ENCODE assay signal across 8 cellular contexts in the genomic region with DNA sequence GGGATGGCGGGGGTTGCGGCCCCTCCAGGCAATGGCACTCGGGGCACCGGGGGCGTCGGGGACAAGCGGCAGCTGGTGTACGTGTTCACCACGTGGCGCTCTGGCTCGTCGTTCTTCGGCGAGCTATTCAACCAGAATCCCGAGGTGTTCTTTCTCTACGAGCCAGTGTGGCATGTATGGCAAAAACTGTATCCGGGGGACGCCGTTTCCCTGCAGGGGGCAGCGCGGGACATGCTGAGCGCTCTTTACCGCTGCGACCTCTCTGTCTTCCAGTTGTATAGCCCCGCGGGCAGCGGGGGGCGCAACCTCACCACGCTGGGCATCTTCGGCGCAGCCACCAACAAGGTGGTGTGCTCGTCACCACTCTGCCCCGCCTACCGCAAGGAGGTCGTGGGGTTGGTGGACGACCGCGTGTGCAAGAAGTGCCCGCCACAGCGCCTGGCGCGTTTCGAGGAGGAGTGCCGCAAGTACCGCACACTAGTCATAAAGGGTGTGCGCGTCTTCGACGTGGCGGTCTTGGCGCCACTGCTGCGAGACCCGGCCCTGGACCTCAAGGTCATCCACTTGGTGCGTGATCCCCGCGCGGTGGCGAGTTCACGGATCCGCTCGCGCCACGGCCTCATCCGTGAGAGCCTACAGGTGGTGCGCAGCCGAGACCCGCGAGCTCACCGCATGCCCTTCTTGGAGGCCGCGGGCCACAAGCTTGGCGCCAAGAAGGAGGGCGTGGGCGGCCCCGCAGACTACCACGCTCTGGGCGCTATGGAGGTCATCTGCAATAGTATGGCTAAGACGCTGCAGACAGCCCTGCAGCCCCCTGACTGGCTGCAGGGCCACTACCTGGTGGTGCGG. TPM values are rescaled to one million over a fixed set of nuclear protein-coding genes. Genes with fewer than 3 reads are reported as not detected.
DNase-seq lines count a peak whose midpoint lies in the region; ATAC-seq lines count a peak whose summit lies in the region.

No MANE protein-coding gene starts in this region.

- H3K36me3 ChIP-seq in duodenal mucosa (ENCODE audit: control insufficient read depth in 1 of 2, insufficient read depth in 2 of 2, low read length in 2 of 2) (no peaks in the 10 kb centered on the region), mesodermal cell (ENCODE audit: control insufficient read depth, insufficient read depth, low read length) (no peaks in the 10 kb centered on the region)

- H3K9me3 ChIP-seq in duodenal mucosa (ENCODE audit: control insufficient read depth in 1 of 2, low read length in 2 of 2) = no peaks in the 10 kb centered on the region
- H3K9me3 ChIP-seq in mesodermal cell (ENCODE audit: control insufficient read depth, low read length) = no peaks in the 10 kb centered on the region

- H3K4me3 Mint-ChIP-seq in activated CD4-positive, alpha-beta T cell treated with anti-CD3 and anti-CD28 coated beads, Interleukin-2, amount 10 ng/mL, durations not matched to agents 7 days and 5 days = peak overlapping the region; percentile 69

- H3K27me3 Mint-ChIP-seq in activated CD4-positive, alpha-beta T cell treated with anti-CD3 and anti-CD28 coated beads, Interleukin-2, amount 10 ng/mL, durations not matched to agents 7 days and 5 days = peaks cover 15% of the 10 kb centered on the region

- DNase-seq in activated CD4-positive, alpha-beta T cell treated with anti-CD3 and anti-CD28 coated beads, Interleukin-2, amount 10 ng/mL, durations not matched to agents 7 days and 5 days = peak; percentile 71
- DNase-seq in stimulated activated CD8-positive, alpha-beta memory T cell treated with anti-CD3 and anti-CD28 coated beads, Interleukin-4, amount 100 ng/mL, for 1 hour (ENCODE audit: low read depth in 2 of 2, low spot score in 1 of 2) = peak; percentile 33 to 46
- no peak for DNase-seq in occipital lobe (lab: John Stamatoyannopoulos, UW)
- DNase-seq in LoVo (ENCODE audit: low spot score) = no peak

- CTCF ChIA-PET in activated CD4-positive, alpha-beta T cell treated with anti-CD3 and anti-CD28 coated beads, Interleukin-2, amount 10 ng/mL, durations not matched to agents 7 days and 5 days (lab: Charles Lee) = interaction anchor here (0.8 to 1.8 kb wide), 4 partner anchors 10 to 553 kb away, joined by 3 to 5 read pairs (median 4); no protein-coding TSS in a partner anchor

- H3K9me3 Mint-ChIP-seq in activated CD4-positive, alpha-beta T cell treated with anti-CD3 and anti-CD28 coated beads, Interleukin-2, amount 10 ng/mL, durations not matched to agents 7 days and 5 days = no peaks in the 10 kb centered on the region

- H3K36me3 Mint-ChIP-seq in activated CD4-positive, alpha-beta T cell treated with anti-CD3 and anti-CD28 coated beads, Interleukin-2, amount 10 ng/mL, durations not matched to agents 7 days and 5 days (ENCODE audit: low read depth) = peaks cover 2% of the 10 kb centered on the region

- H3K4me3 ChIP-seq in duodenal mucosa (ENCODE audit: low read depth in 1 of 2, low read length in 2 of 2) = peak overlapping the region; percentile 79 to 86
- peak overlapping the region; percentile 65 for H3K4me3 ChIP-seq in mesodermal cell (ENCODE audit: extremely low read depth, insufficient read depth, low read length, poor library complexity, severe bottlenecking)

- ATAC-seq in GM18502 (IDR thresholded peaks at IDR 0.05; ENCODE audit: poor library complexity, unreplicated experiment) (peak; percentile 10), HG03432 (IDR thresholded peaks at IDR 0.05; ENCODE audit: unreplicated experiment) (peak; percentile 23)

- POLR2A ChIA-PET in activated CD4-positive, alpha-beta T cell treated with anti-CD3 and anti-CD28 coated beads, Interleukin-2, amount 10 ng/mL, durations not matched to agents 7 days and 5 days (lab: Charles Lee) = interaction anchor here (1.1 kb wide), 1 partner anchor 42 kb away, joined by 3 read pairs; no protein-coding TSS in a partner anchor

- H3K27ac Mint-ChIP-seq in activated CD4-positive, alpha-beta T cell treated with anti-CD3 and anti-CD28 coated beads, Interleukin-2, amount 10 ng/mL, durations not matched to agents 7 days and 5 days = no peak overlapping the region

- H3K27ac ChIP-seq in duodenal mucosa (ENCODE audit: low read depth, low read length) (no peak overlapping the region), mesodermal cell (ENCODE audit: low read depth, low read length, severe bottlenecking) (no peak overlapping the region)

- H3K4me1 ChIP-seq in duodenal mucosa (ENCODE audit: control insufficient read depth in 1 of 2, insufficient read depth in 2 of 2, low read length in 2 of 2) = peaks cover 5 to 9% of the 10 kb centered on the region in 2 donors
- H3K4me1 ChIP-seq in mesodermal cell (ENCODE audit: control insufficient read depth, insufficient read depth, low read length, poor library complexity, severe bottlenecking) = peaks cover 9% of the 10 kb centered on the region

- H3K9ac ChIP-seq in duodenal mucosa (ENCODE audit: low read depth in 1 of 2, low read length in 2 of 2) = peak overlapping the region in 1 of 2 donors; percentile 10

- H3K4me1 Mint-ChIP-seq in activated CD4-positive, alpha-beta T cell treated with anti-CD3 and anti-CD28 coated beads, Interleukin-2, amount 10 ng/mL, durations not matched to agents 7 days and 5 days = peaks cover 47% of the 10 kb centered on the region

- peaks cover 23 to 30% of the 10 kb centered on the region in 2 donors for H3K27me3 ChIP-seq in duodenal mucosa (ENCODE audit: control insufficient read depth in 1 of 2, insufficient read depth in 2 of 2, low read length in 2 of 2)

- 65% methylated on average over 75 to 79 of the region's 79 CpGs for WGBS in mesodermal cell (ENCODE audit: insufficient coverage in 2 of 2), 2 experiments

RNA-seq across cellular contexts. Expression of a gene that starts 1.9 kb away (rescaled TPM):
- total RNA-seq in activated CD4-positive, alpha-beta T cell treated with anti-CD3 and anti-CD28 coated beads, Interleukin-2, amount 10 ng/mL, durations not matched to agents 7 days and 5 days = 1 to 10 TPM; 1.3 to 1.7 TPM
- polyA plus RNA-seq in mesodermal cell (2013, experiment 1 of 2) = 6.6 TPM
- polyA plus RNA-seq in mesodermal cell (2013, experiment 2 of 2) = 5.1 TPM
- 33.4 TPM for total RNA-seq in occipital lobe

Comparison
In these comparisons a context has a peak if more than half of its experiments do, and no peak if none do; other contexts are left out.
1. DNase-seq: peak in activated CD4-positive, alpha-beta T cell treated with anti-CD3 and anti-CD28 coated beads, Interleukin-2, amount 10 ng/mL, durations not matched to agents 7 days and 5 days (single experiment) and stimulated activated CD8-positive, alpha-beta memory T cell treated with anti-CD3 and anti-CD28 coated beads, Interleukin-4, amount 100 ng/mL, for 1 hour (2 of 2); none in occipital lobe (single experiment) and LoVo (single experiment).
2. RNA of a gene that starts 1.9 kb away (total RNA-seq): 33.4 TPM in occipital lobe (single experiment); 1.3 to 1.7 TPM in activated CD4-positive, alpha-beta T cell treated with anti-CD3 and anti-CD28 coated beads, Interleukin-2, amount 10 ng/mL, durations not matched to agents 7 days and 5 days; every median in the first group is over 10 times any median in the second.